16 cellular contexts compared by ENCODE assay signal in genomic region chr4:123921339-123921738, GRCh38.
DNase-seq lines count a peak whose midpoint lies in the region; ATAC-seq and TF ChIP-seq lines count a peak whose summit lies in the region.
"Had no signal": no experiment of that assay in that cellular context is flagged by ENCODE, and none has a peak within 500 bp of the region (broad histone marks: within the 10 kb centered on the region; RNA-seq: fewer than 3 reads in every experiment).

No MANE protein-coding gene starts in this region.

- H3K27ac Mint-ChIP-seq in progenitor cell of endocrine pancreas, result peak overlapping the region; percentile 63
- H3K27ac Mint-ChIP-seq in activated CD8-positive, alpha-beta memory T cell treated with anti-CD3 and anti-CD28 coated beads, Interleukin-2, amount 10 ng/mL, durations not matched to agents 7 days and 5 days, result no peak overlapping the region
- H3K27ac Mint-ChIP-seq: CD4-positive, alpha-beta T cell had no signal

- H3K9me3 Mint-ChIP-seq in progenitor cell of endocrine pancreas (ENCODE audit: low read depth), result no peaks in the 10 kb centered on the region
- H3K9me3 Mint-ChIP-seq in activated CD8-positive, alpha-beta memory T cell treated with anti-CD3 and anti-CD28 coated beads, Interleukin-2, amount 10 ng/mL, durations not matched to agents 7 days and 5 days (ENCODE audit: low read depth), result no peaks in the 10 kb centered on the region
- H3K9me3 Mint-ChIP-seq: CD4-positive, alpha-beta T cell had no signal

- peak; percentile 42 for DNase-seq in D341Med (ENCODE audit: low spot score)
- peak; percentile 85 for DNase-seq in NCI-H82 (lab: John Stamatoyannopoulos, UW)
- DNase-seq in progenitor cell of endocrine pancreas (ENCODE audit: low spot score, unreplicated experiment), result no peak
- DNase-seq in RKO (ENCODE audit: low spot score), result no peak
- no peak for DNase-seq in activated CD8-positive, alpha-beta memory T cell treated with anti-CD3 and anti-CD28 coated beads, Interleukin-2, amount 10 ng/mL, durations not matched to agents 7 days and 5 days
- DNase-seq: AML-193; Caco-2; CD4-positive, alpha-beta T cell; DMS79 treated with DMSO at 0.1 percent for 48 hours; GF-D8; GM23248; HCEC 1CT; IMR-90 had no signal

- no peak for TF ChIP-seq CTCF in progenitor cell of endocrine pancreas (IDR thresholded peaks at IDR 0.05; ENCODE audit: unreplicated experiment)

- no peaks in the 10 kb centered on the region for H3K27me3 Mint-ChIP-seq in progenitor cell of endocrine pancreas
- no peaks in the 10 kb centered on the region for H3K27me3 Mint-ChIP-seq in activated CD8-positive, alpha-beta memory T cell treated with anti-CD3 and anti-CD28 coated beads, Interleukin-2, amount 10 ng/mL, durations not matched to agents 7 days and 5 days
- H3K27me3 Mint-ChIP-seq: CD4-positive, alpha-beta T cell had no signal

- ATAC-seq in SK-N-SH treated with all-trans-retinoic acid at 6 μM for 48 hours (no peak), GM21390 (IDR thresholded peaks at IDR 0.05; ENCODE audit: unreplicated experiment) (no peak)
- no peak for ATAC-seq in activated CD8-positive, alpha-beta memory T cell treated with anti-CD3 and anti-CD28 coated beads, Interleukin-2, amount 10 ng/mL, durations not matched to agents 7 days and 5 days
- ATAC-seq: K562 had no signal

- CTCF ChIA-PET in activated CD8-positive, alpha-beta memory T cell treated with anti-CD3 and anti-CD28 coated beads, Interleukin-2, amount 10 ng/mL, durations not matched to agents 7 days and 5 days (lab: Charles Lee), result no interaction called here

- no peaks in the 10 kb centered on the region for H3K4me1 Mint-ChIP-seq in progenitor cell of endocrine pancreas (ENCODE audit: low read depth)
- no peaks in the 10 kb centered on the region for H3K4me1 Mint-ChIP-seq in activated CD8-positive, alpha-beta memory T cell treated with anti-CD3 and anti-CD28 coated beads, Interleukin-2, amount 10 ng/mL, durations not matched to agents 7 days and 5 days

- H3K36me3 Mint-ChIP-seq in progenitor cell of endocrine pancreas (ENCODE audit: insufficient read depth), result no peaks in the 10 kb centered on the region
- H3K36me3 Mint-ChIP-seq in activated CD8-positive, alpha-beta memory T cell treated with anti-CD3 and anti-CD28 coated beads, Interleukin-2, amount 10 ng/mL, durations not matched to agents 7 days and 5 days, result no peaks in the 10 kb centered on the region

- no peak overlapping the region for H3K4me3 Mint-ChIP-seq in progenitor cell of endocrine pancreas (ENCODE audit: low read depth)
- H3K4me3 Mint-ChIP-seq in activated CD8-positive, alpha-beta memory T cell treated with anti-CD3 and anti-CD28 coated beads, Interleukin-2, amount 10 ng/mL, durations not matched to agents 7 days and 5 days, result no peak overlapping the region
- H3K4me3 Mint-ChIP-seq: CD4-positive, alpha-beta T cell had no signal

TF ChIP-seq in SK-N-SH treated with all-trans-retinoic acid at 6 μM for 48 hours, 23 proteins besides CTCF, POLR2A, EP300 and RAD21 (continues in another document):
- TF ChIP-seq BACH2 (CRISPR knock-in tag; IDR thresholded peaks at IDR 0.05; ENCODE audit: borderline replicate concordance) (no peak), ZC3H10 (CRISPR knock-in tag; IDR thresholded peaks at IDR 0.05) (no peak), ZNF8 (CRISPR knock-in tag; IDR thresholded peaks at IDR 0.05) (no peak), TCF4 (CRISPR knock-in tag; IDR thresholded peaks at IDR 0.05; ENCODE audit: borderline replicate concordance) (peak; percentile 71), ESRRG (CRISPR knock-in tag; IDR thresholded peaks at IDR 0.05) (no peak), SNAI2 (CRISPR knock-in tag; IDR thresholded peaks at IDR 0.05) (peak; percentile 60; the same call in 1 of the 2 replicates), TOX (CRISPR knock-in tag; IDR thresholded peaks at IDR 0.05; ENCODE audit: borderline replicate concordance) (no peak), ZNF70 (CRISPR knock-in tag; IDR thresholded peaks at IDR 0.05) (no peak), RARB (CRISPR knock-in tag; IDR thresholded peaks at IDR 0.05) (no peak), ARNTL (CRISPR knock-in tag; IDR thresholded peaks at IDR 0.05; ENCODE audit: borderline replicate concordance, low read depth) (no peak), ZNF565 (CRISPR knock-in tag; conservative IDR thresholded peaks at IDR 0.05; ENCODE audit: low read depth) (no peak), ISL1 (CRISPR knock-in tag; IDR thresholded peaks at IDR 0.05) (peak; percentile 34; the same call in 1 of the 2 replicates), POU6F1 (CRISPR knock-in tag; IDR thresholded peaks at IDR 0.05; ENCODE audit: borderline replicate concordance, low read depth) (no peak), ZFP3 (CRISPR knock-in tag; IDR thresholded peaks at IDR 0.05) (no peak), OSR1 (CRISPR knock-in tag; IDR thresholded peaks at IDR 0.05) (no peak), TSHZ2 (CRISPR knock-in tag; IDR thresholded peaks at IDR 0.05) (peak; percentile 89), CREB5 (CRISPR knock-in tag; IDR thresholded peaks at IDR 0.05; ENCODE audit: low read depth) (no peak), ZFP30 (CRISPR knock-in tag; IDR thresholded peaks at IDR 0.05) (no peak), CSDC2 (CRISPR knock-in tag; IDR thresholded peaks at IDR 0.05) (no peak), GLIS3 (CRISPR knock-in tag; IDR thresholded peaks at IDR 0.05) (no peak)
- TF ChIP-seq, protein P1, sequence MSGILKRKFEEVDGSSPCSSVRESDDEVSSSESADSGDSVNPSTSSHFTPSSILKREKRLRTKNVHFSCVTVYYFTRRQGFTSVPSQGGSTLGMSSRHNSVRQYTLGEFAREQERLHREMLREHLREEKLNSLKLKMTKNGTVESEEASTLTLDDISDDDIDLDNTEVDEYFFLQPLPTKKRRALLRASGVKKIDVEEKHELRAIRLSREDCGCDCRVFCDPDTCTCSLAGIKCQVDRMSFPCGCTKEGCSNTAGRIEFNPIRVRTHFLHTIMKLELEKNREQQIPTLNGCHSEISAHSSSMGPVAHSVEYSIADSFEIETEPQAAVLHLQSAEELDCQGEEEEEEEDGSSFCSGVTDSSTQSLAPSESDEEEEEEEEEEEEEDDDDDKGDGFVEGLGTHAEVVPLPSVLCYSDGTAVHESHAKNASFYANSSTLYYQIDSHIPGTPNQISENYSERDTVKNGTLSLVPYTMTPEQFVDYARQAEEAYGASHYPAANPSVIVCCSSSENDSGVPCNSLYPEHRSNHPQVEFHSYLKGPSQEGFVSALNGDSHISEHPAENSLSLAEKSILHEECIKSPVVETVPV (CRISPR knock-in tag; IDR thresholded peaks at IDR 0.05), result no peak

Comparison
In these comparisons a context has a peak if more than half of its experiments do, and no peak if none do; other contexts are left out.
1. DNase-seq: peak in D341Med (single experiment) and NCI-H82 (single experiment); none in progenitor cell of endocrine pancreas (single experiment), RKO (single experiment) and activated CD8-positive, alpha-beta memory T cell treated with anti-CD3 and anti-CD28 coated beads, Interleukin-2, amount 10 ng/mL, durations not matched to agents 7 days and 5 days (single experiment).